Comparison of ENCODE assay signal across 22 cellular contexts in genomic region chr20:5779071-5779470, GRCh38.
"Had no signal": no experiment of that assay in that cellular context is flagged by ENCODE, and none has a peak within 500 bp of the region (broad histone marks: within the 10 kb centered on the region; RNA-seq: fewer than 3 reads in every experiment).

No MANE protein-coding gene starts in this region.

- H3K27me3 ChIP-seq: heart right ventricle, ovary, right lobe of liver, testis, upper lobe of left lung had no signal

- H3K36me3 ChIP-seq: ovary, right lobe of liver had no signal

- H3K4me3 ChIP-seq: coronary artery, heart right ventricle, ovary, right lobe of liver, skin epidermis, testis, upper lobe of left lung had no signal

- FAIRE-seq: bronchial epithelial cell, keratinocyte, TTC549 had no signal

- H3K9me3 ChIP-seq: heart right ventricle, ovary, right lobe of liver, testis, upper lobe of left lung had no signal

- DNase-seq: activated CD4-positive, alpha-beta T cell treated with anti-CD3 and anti-CD28 coated beads, Interleukin-2, amount 10 ng/mL, durations not matched to agents 7 days and 5 days; activated CD4-positive, CD25-positive, alpha-beta regulatory T cell treated with anti-CD3 and anti-CD28 coated beads, Interleukin-2, amount 50 U/mL, for 72 hours; activated CD8-positive, alpha-beta memory T cell treated with anti-CD3 and anti-CD28 coated beads, Interleukin-2, amount 10 ng/mL, durations not matched to agents 7 days and 5 days; activated CD8-positive, alpha-beta T cell treated with anti-CD3 and anti-CD28 coated beads for 36 hours; activated naive CD8-positive, alpha-beta T cell treated with anti-CD3 and anti-CD28 coated beads for 36 hours; amniotic stem cell; endodermal cell; heart right ventricle; natural killer cell; ovary; right lobe of liver; stimulated activated CD4-positive, alpha-beta T cell treated with anti-CD3 and anti-CD28 coated beads, Interleukin-2, amount 100 ng/mL, for 24 hours; T-helper 1 cell; testis; WERI-Rb-1 had no signal

- H3K27ac ChIP-seq: coronary artery, heart right ventricle, ovary, right lobe of liver, skin epidermis, testis, upper lobe of left lung, WERI-Rb-1 had no signal

- ATAC-seq: activated CD8-positive, alpha-beta memory T cell treated with anti-CD3 and anti-CD28 coated beads, Interleukin-2, amount 10 ng/mL, durations not matched to agents 7 days and 5 days; activated CD8-positive, alpha-beta T cell treated with anti-CD3 and anti-CD28 coated beads for 36 hours; natural killer cell; stimulated activated effector memory CD8-positive, alpha-beta T cell treated with anti-CD3 and anti-CD28 coated beads, Interleukin-12 subunit alpha, Interleukin-12 subunit beta, amount 100 ng/mL, for 72 hours had no signal

- H3K4me1 ChIP-seq: right lobe of liver, testis had no signal
